In genomic region chr18:78683191-78684010, GRCh38 we compare ENCODE assay signal across 20 cellular contexts.
DNase-seq lines count a peak whose midpoint lies in the region; ATAC-seq and TF ChIP-seq lines count a peak whose summit lies in the region.
"Had no signal": no experiment of that assay in that cellular context is flagged by ENCODE, and none has a peak within 500 bp of the region (broad histone marks: within the 10 kb centered on the region; RNA-seq: fewer than 3 reads in every experiment).

No MANE protein-coding gene starts in this region.

- no peak overlapping the region for H3K4ac ChIP-seq in neuronal stem cell (ENCODE audit: low read length)

- H3K9ac ChIP-seq in neuronal stem cell (ENCODE audit: low read depth, low read length, poor library complexity), result peak overlapping the region; percentile 30
- H3K9ac ChIP-seq: BLaER1 had no signal

- H3K36me3 Mint-ChIP-seq in activated naive CD8-positive, alpha-beta T cell treated with anti-CD3 and anti-CD28 coated beads for 36 hours, result no peaks in the 10 kb centered on the region
- H3K36me3 Mint-ChIP-seq in activated naive CD8-positive, alpha-beta T cell treated with anti-CD3 and anti-CD28 coated beads, Interleukin-2, amount 50 U/mL, for 24 hours (ENCODE audit: low read depth), result no peaks in the 10 kb centered on the region
- no peaks in the 10 kb centered on the region for H3K36me3 Mint-ChIP-seq in type B pancreatic cell
- H3K36me3 Mint-ChIP-seq in activated naive CD4-positive, alpha-beta T cell treated with anti-CD3 and anti-CD28 coated beads, Interleukin-2, amount 50 U/mL, for 72 hours, result no peaks in the 10 kb centered on the region
- H3K36me3 Mint-ChIP-seq: CD4-positive, CD25-positive, alpha-beta regulatory T cell; CD8-positive, alpha-beta T cell had no signal

- peaks cover 4% of the 10 kb centered on the region for H3K27me3 Mint-ChIP-seq in activated naive CD8-positive, alpha-beta T cell treated with anti-CD3 and anti-CD28 coated beads for 36 hours
- H3K27me3 Mint-ChIP-seq in activated naive CD8-positive, alpha-beta T cell treated with anti-CD3 and anti-CD28 coated beads, Interleukin-2, amount 50 U/mL, for 24 hours, result no peaks in the 10 kb centered on the region
- H3K27me3 Mint-ChIP-seq in type B pancreatic cell, result peaks cover 4% of the 10 kb centered on the region
- H3K27me3 Mint-ChIP-seq: B cell; CD4-positive, CD25-positive, alpha-beta regulatory T cell had no signal

- no peak overlapping the region for H4K8ac ChIP-seq in neuronal stem cell (ENCODE audit: low read depth, low read length)

- no CpG with 5 or more reads among the region's 26 CpGs for WGBS in neuronal stem cell (ENCODE audit: extremely low coverage in 2 of 2, insufficient read length in 2 of 2, insufficient replicate concordance in 1 of 2), 2 donors

- DNase-seq in activated naive CD8-positive, alpha-beta T cell treated with anti-CD3 and anti-CD28 coated beads for 36 hours, result no peak
- no peak for DNase-seq in activated naive CD8-positive, alpha-beta T cell treated with anti-CD3 and anti-CD28 coated beads, Interleukin-2, amount 50 U/mL, for 24 hours
- DNase-seq in neuronal stem cell (ENCODE audit: low spot score), result no peak
- peak; percentile 50 for DNase-seq in sciatic nerve (ENCODE audit: low spot score)
- peak; percentile 36 for DNase-seq in type B pancreatic cell (ENCODE audit: extremely low spot score, unreplicated experiment)
- no peak for DNase-seq in ureter (ENCODE audit: low spot score)
- no peak for DNase-seq in activated naive CD4-positive, alpha-beta T cell treated with anti-CD3 and anti-CD28 coated beads, Interleukin-2, amount 50 U/mL, for 72 hours (ENCODE audit: low spot score in 2 of 2)
- DNase-seq in glomerular visceral epithelial cell (ENCODE audit: extremely low spot score), result no peak
- DNase-seq: Caco-2; CD4-positive, CD25-positive, alpha-beta regulatory T cell; CD8-positive, alpha-beta T cell; DMS153; DND-41; HFFc6 had no signal

- no peaks in the 10 kb centered on the region for H3K27me3 ChIP-seq in neuronal stem cell (ENCODE audit: control insufficient read depth in 3 of 3, insufficient read depth in 3 of 3, low read depth in 1 of 3, low read length in 3 of 3)
- H3K27me3 ChIP-seq: BLaER1 had no signal

- H2BK120ac ChIP-seq in neuronal stem cell (ENCODE audit: low read depth, low read length), result no peak overlapping the region

- intact Hi-C loops in sciatic nerve (cut with DNase I), result no loop called here

- H3K9me3 Mint-ChIP-seq in activated naive CD8-positive, alpha-beta T cell treated with anti-CD3 and anti-CD28 coated beads for 36 hours, result no peaks in the 10 kb centered on the region
- no peaks in the 10 kb centered on the region for H3K9me3 Mint-ChIP-seq in activated naive CD8-positive, alpha-beta T cell treated with anti-CD3 and anti-CD28 coated beads, Interleukin-2, amount 50 U/mL, for 24 hours
- no peaks in the 10 kb centered on the region for H3K9me3 Mint-ChIP-seq in type B pancreatic cell
- H3K9me3 Mint-ChIP-seq in activated naive CD4-positive, alpha-beta T cell treated with anti-CD3 and anti-CD28 coated beads, Interleukin-2, amount 50 U/mL, for 72 hours, result no peaks in the 10 kb centered on the region
- H3K9me3 Mint-ChIP-seq: CD8-positive, alpha-beta T cell had no signal

- H4K91ac ChIP-seq in neuronal stem cell (ENCODE audit: low read depth, low read length, poor library complexity), result no peak overlapping the region

- no peaks in the 10 kb centered on the region for H3K79me1 ChIP-seq in neuronal stem cell (ENCODE audit: low read depth, low read length)

- H2BK15ac ChIP-seq in neuronal stem cell (ENCODE audit: low read length), result no peak overlapping the region

- H3K4me2 ChIP-seq in neuronal stem cell (ENCODE audit: insufficient read depth, low read length, poor library complexity, severe bottlenecking), result no peak overlapping the region
- H3K4me2 ChIP-seq: BLaER1, GM23338 had no signal

- peaks cover 0 to 2% of the 10 kb centered on the region in 2 donors for H3K4me1 ChIP-seq in neuronal stem cell (ENCODE audit: control insufficient read depth in 2 of 2, insufficient read depth in 1 of 2, low read depth in 1 of 2, low read length in 2 of 2)
- H3K4me1 ChIP-seq: Caco-2, HAP-1 had no signal

- H3K36me3 ChIP-seq in neuronal stem cell (replicated peaks in 1 of 2; ENCODE audit: control insufficient read depth in 2 of 2, insufficient read depth in 2 of 2, low read length in 2 of 2), result no peaks in the 10 kb centered on the region
- H3K36me3 ChIP-seq: BLaER1, HAP-1 had no signal

- H2AK5ac ChIP-seq in neuronal stem cell (ENCODE audit: low read depth, low read length), result no peak overlapping the region

- peaks cover 3% of the 10 kb centered on the region for H3K4me1 Mint-ChIP-seq in activated naive CD8-positive, alpha-beta T cell treated with anti-CD3 and anti-CD28 coated beads for 36 hours
- H3K4me1 Mint-ChIP-seq in activated naive CD8-positive, alpha-beta T cell treated with anti-CD3 and anti-CD28 coated beads, Interleukin-2, amount 50 U/mL, for 24 hours, result peaks cover 2% of the 10 kb centered on the region
- no peaks in the 10 kb centered on the region for H3K4me1 Mint-ChIP-seq in type B pancreatic cell (ENCODE audit: unreplicated experiment)
- H3K4me1 Mint-ChIP-seq: B cell; CD4-positive, CD25-positive, alpha-beta regulatory T cell; GM23338 had no signal

- H3K27ac ChIP-seq in neuronal stem cell (replicated peaks; ENCODE audit: low read length), result no peak overlapping the region
- H3K27ac ChIP-seq: 22Rv1, BLaER1, C4-2B had no signal

- peak overlapping the region; percentile 37 for H3K23ac ChIP-seq in neuronal stem cell (ENCODE audit: low read depth, low read length, poor library complexity)

- H2BK5ac ChIP-seq in neuronal stem cell (ENCODE audit: low read length), result no peak overlapping the region

- no peak overlapping the region for H3K4me3 ChIP-seq in neuronal stem cell (ENCODE audit: low read length in 2 of 2)
- H3K4me3 ChIP-seq: BLaER1, GM23338, HAP-1 had no signal

- no peak for TF ChIP-seq CTCF in type B pancreatic cell (conservative IDR thresholded peaks at IDR 0.05)

- H2AFZ ChIP-seq in neuronal stem cell (ENCODE audit: low read length), result no peak overlapping the region
- H2AFZ ChIP-seq: GM23338 had no signal

- H3K4me3 Mint-ChIP-seq in activated naive CD8-positive, alpha-beta T cell treated with anti-CD3 and anti-CD28 coated beads for 36 hours, result no peak overlapping the region
- no peak overlapping the region for H3K4me3 Mint-ChIP-seq in activated naive CD8-positive, alpha-beta T cell treated with anti-CD3 and anti-CD28 coated beads, Interleukin-2, amount 50 U/mL, for 24 hours
- no peak overlapping the region for H3K4me3 Mint-ChIP-seq in type B pancreatic cell
- H3K4me3 Mint-ChIP-seq: B cell; CD4-positive, CD25-positive, alpha-beta regulatory T cell; CD8-positive, alpha-beta T cell; GM23338; HFFc6 had no signal

- no peak overlapping the region for H3K14ac ChIP-seq in neuronal stem cell (ENCODE audit: low read length)

- H2BK12ac ChIP-seq in neuronal stem cell (ENCODE audit: low read length), result no peak overlapping the region

- ATAC-seq in activated naive CD8-positive, alpha-beta T cell treated with anti-CD3 and anti-CD28 coated beads, Interleukin-2, amount 50 U/mL, for 24 hours, result no peak
- ATAC-seq in sciatic nerve, result no peak
- no peak for ATAC-seq in activated naive CD4-positive, alpha-beta T cell treated with anti-CD3 and anti-CD28 coated beads, Interleukin-2, amount 50 U/mL, for 72 hours
- ATAC-seq: CD8-positive, alpha-beta T cell; GM23338 had no signal

- no peak overlapping the region for H3K18ac ChIP-seq in neuronal stem cell (ENCODE audit: low read length)

- H3K27ac Mint-ChIP-seq in activated naive CD8-positive, alpha-beta T cell treated with anti-CD3 and anti-CD28 coated beads for 36 hours, result peak overlapping the region; percentile 58
- H3K27ac Mint-ChIP-seq in activated naive CD8-positive, alpha-beta T cell treated with anti-CD3 and anti-CD28 coated beads, Interleukin-2, amount 50 U/mL, for 24 hours, result no peak overlapping the region
- no peak overlapping the region for H3K27ac Mint-ChIP-seq in type B pancreatic cell
- H3K27ac Mint-ChIP-seq in activated naive CD4-positive, alpha-beta T cell treated with anti-CD3 and anti-CD28 coated beads, Interleukin-2, amount 50 U/mL, for 72 hours, result no peak overlapping the region
- H3K27ac Mint-ChIP-seq: B cell; CD4-positive, CD25-positive, alpha-beta regulatory T cell; CD8-positive, alpha-beta T cell; GM23338; HFFc6 had no signal

- no peaks in the 10 kb centered on the region for H3K9me3 ChIP-seq in neuronal stem cell (replicated peaks in 1 of 2; ENCODE audit: control insufficient read depth in 2 of 2, insufficient read depth in 1 of 2, low read depth in 1 of 2, low read length in 2 of 2)
- H3K9me3 ChIP-seq: BLaER1, Caco-2, HAP-1 had no signal

Comparison
In these comparisons a context has a peak if more than half of its experiments do, and no peak if none do; other contexts are left out.
1. DNase-seq: peak in sciatic nerve (single experiment) and type B pancreatic cell (single experiment); none in activated naive CD8-positive, alpha-beta T cell treated with anti-CD3 and anti-CD28 coated beads for 36 hours (single experiment), activated naive CD8-positive, alpha-beta T cell treated with anti-CD3 and anti-CD28 coated beads, Interleukin-2, amount 50 U/mL, for 24 hours (single experiment), neuronal stem cell (single experiment), ureter (single experiment), activated naive CD4-positive, alpha-beta T cell treated with anti-CD3 and anti-CD28 coated beads, Interleukin-2, amount 50 U/mL, for 72 hours (0 of 2) and glomerular visceral epithelial cell (single experiment).